24 cellular contexts compared by ENCODE assay signal in the genomic region with DNA sequence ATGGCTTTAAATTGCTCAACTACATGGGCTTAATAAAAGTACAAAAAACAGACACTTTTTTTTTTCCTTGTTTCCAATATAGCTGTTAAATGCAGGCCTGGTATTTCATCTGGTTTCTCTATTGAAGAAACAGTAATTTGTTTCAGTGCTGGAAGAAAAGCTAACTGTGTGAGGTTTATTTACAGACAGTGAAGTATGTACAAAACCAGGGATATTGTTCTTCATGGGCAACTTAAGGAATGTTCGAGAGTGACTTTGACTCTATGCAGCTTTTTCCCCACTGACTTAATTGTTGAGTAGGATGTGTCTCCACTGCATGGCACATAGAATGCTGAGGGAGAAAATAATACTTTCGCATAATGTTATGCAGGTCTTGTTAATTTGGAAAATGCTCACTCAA. TPM values are rescaled to one million over a fixed set of nuclear protein-coding genes. Genes with fewer than 3 reads are reported as not detected.
"Had no signal": no experiment of that assay in that cellular context is flagged by ENCODE, and none has a peak within 500 bp of the region (broad histone marks: within the 10 kb centered on the region; RNA-seq: fewer than 3 reads in every experiment).

No MANE protein-coding gene starts in this region.

- H3K27me3 ChIP-seq: ascending aorta had no signal

- ATAC-seq: activated CD4-positive, CD25-positive, alpha-beta regulatory T cell treated with anti-CD3 and anti-CD28 coated beads, Interleukin-2, amount 50 U/mL, for 24 hours; activated CD8-positive, alpha-beta T cell treated with anti-CD3 and anti-CD28 coated beads for 36 hours; PC-3 had no signal

- H3K27ac ChIP-seq: ascending aorta, WERI-Rb-1 had no signal

- H3K4me3 ChIP-seq: ascending aorta had no signal

- DNase-seq: activated CD4-positive, alpha-beta T cell treated with anti-CD3 and anti-CD28 coated beads for 4 hours; activated CD8-positive, alpha-beta memory T cell treated with anti-CD3 and anti-CD28 coated beads, Interleukin-2, amount 50 U/mL, for 4 hours; activated CD8-positive, alpha-beta T cell treated with anti-CD3 and anti-CD28 coated beads for 36 hours; activated effector memory CD4-positive, alpha-beta T cell treated with Interleukin-2 at 50 U/mL for 16 hours; activated naive CD4-positive, alpha-beta T cell; amniotic stem cell; Karpas-422; MM.1S; NCI-H1105; NCI-H1436; NCI-H1694 treated with DMSO at 0.1 percent for 48 hours; NCI-H2029 treated with DMSO at 0.1 percent for 48 hours; NCI-H345; NCI-H510A; NCI-H82; NK-92 treated with Interleukin-12 subunit alpha and Interleukin-12 subunit beta, amount 100 ng/mL, for 24 hours; PC-3; SHP77; T-helper 1 cell; WERI-Rb-1 had no signal

- H3K4me1 ChIP-seq: ascending aorta had no signal

- H3K9me3 ChIP-seq: ascending aorta had no signal

- H3K36me3 ChIP-seq: ascending aorta, WERI-Rb-1 had no signal

RNA-seq across cellular contexts. Expression of a gene that starts 31.0 kb away (rescaled TPM):
- total RNA-seq: ascending aorta; PC-3; SK-MEL-5; T-helper 2 cell treated with Interferon-gamma antibody and Interleukin-4, amounts not matched to agents 100 ng/mL and 5 ng/mL, for 36 hours had no signal
